Comparison of ENCODE assay signal across 1 cellular context in the genomic region with DNA sequence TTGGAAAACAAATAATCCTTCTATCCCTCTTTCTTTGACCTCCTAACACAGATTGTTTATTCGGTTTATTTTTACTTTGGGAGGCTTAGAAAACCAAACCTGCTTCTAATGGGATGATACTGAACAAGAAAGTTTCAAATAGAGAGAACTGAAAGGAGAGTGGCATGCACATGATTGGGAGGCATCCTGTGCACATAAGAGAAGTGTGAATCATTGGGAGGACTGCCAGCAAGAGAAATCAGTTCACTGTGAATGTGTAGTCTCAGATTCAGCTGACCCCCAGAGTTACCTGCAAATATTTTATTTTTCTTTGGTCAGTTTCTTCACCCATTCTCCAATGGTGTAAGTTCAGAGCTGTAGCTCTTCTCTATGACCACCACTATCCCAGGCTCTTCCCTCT.
TF ChIP-seq lines count a peak whose summit lies in the region.

No MANE protein-coding gene starts in this region.

TF ChIP-seq in GM23338, 12 proteins besides CTCF, POLR2A, EP300 and RAD21 (continued from another document):
- TF ChIP-seq, protein P1, sequence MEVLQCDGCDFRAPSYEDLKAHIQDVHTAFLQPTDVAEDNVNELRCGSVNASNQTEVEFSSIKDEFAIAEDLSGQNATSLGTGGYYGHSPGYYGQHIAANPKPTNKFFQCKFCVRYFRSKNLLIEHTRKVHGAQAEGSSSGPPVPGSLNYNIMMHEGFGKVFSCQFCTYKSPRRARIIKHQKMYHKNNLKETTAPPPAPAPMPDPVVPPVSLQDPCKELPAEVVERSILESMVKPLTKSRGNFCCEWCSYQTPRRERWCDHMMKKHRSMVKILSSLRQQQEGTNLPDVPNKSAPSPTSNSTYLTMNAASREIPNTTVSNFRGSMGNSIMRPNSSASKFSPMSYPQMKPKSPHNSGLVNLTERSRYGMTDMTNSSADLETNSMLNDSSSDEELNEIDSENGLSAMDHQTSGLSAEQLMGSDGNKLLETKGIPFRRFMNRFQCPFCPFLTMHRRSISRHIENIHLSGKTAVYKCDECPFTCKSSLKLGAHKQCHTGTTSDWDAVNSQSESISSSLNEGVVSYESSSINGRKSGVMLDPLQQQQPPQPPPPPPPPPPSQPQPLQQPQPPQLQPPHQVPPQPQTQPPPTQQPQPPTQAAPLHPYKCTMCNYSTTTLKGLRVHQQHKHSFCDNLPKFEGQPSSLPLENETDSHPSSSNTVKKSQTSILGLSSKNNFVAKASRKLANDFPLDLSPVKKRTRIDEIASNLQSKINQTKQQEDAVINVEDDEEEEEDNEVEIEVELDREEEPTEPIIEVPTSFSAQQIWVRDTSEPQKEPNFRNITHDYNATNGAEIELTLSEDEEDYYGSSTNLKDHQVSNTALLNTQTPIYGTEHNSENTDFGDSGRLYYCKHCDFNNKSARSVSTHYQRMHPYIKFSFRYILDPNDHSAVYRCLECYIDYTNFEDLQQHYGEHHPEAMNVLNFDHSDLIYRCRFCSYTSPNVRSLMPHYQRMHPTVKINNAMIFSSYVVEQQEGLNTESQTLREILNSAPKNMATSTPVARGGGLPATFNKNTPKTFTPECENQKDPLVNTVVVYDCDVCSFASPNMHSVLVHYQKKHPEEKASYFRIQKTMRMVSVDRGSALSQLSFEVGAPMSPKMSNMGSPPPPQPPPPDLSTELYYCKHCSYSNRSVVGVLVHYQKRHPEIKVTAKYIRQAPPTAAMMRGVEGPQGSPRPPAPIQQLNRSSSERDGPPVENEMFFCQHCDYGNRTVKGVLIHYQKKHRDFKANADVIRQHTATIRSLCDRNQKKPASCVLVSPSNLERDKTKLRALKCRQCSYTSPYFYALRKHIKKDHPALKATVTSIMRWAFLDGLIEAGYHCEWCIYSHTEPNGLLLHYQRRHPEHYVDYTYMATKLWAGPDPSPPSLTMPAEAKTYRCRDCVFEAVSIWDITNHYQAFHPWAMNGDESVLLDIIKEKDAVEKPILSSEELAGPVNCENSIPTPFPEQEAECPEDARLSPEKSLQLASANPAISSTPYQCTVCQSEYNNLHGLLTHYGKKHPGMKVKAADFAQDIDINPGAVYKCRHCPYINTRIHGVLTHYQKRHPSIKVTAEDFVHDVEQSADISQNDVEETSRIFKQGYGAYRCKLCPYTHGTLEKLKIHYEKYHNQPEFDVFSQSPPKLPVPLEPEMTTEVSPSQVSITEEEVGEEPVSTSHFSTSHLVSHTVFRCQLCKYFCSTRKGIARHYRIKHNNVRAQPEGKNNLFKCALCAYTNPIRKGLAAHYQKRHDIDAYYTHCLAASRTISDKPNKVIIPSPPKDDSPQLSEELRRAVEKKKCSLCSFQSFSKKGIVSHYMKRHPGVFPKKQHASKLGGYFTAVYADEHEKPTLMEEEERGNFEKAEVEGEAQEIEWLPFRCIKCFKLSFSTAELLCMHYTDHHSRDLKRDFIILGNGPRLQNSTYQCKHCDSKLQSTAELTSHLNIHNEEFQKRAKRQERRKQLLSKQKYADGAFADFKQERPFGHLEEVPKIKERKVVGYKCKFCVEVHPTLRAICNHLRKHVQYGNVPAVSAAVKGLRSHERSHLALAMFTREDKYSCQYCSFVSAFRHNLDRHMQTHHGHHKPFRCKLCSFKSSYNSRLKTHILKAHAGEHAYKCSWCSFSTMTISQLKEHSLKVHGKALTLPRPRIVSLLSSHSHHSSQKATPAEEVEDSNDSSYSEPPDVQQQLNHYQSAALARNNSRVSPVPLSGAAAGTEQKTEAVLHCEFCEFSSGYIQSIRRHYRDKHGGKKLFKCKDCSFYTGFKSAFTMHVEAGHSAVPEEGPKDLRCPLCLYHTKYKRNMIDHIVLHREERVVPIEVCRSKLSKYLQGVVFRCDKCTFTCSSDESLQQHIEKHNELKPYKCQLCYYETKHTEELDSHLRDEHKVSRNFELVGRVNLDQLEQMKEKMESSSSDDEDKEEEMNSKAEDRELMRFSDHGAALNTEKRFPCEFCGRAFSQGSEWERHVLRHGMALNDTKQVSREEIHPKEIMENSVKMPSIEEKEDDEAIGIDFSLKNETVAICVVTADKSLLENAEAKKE (CRISPR knock-in tag; IDR thresholded peaks at IDR 0.05), result no peak
- TF ChIP-seq, protein P2, sequence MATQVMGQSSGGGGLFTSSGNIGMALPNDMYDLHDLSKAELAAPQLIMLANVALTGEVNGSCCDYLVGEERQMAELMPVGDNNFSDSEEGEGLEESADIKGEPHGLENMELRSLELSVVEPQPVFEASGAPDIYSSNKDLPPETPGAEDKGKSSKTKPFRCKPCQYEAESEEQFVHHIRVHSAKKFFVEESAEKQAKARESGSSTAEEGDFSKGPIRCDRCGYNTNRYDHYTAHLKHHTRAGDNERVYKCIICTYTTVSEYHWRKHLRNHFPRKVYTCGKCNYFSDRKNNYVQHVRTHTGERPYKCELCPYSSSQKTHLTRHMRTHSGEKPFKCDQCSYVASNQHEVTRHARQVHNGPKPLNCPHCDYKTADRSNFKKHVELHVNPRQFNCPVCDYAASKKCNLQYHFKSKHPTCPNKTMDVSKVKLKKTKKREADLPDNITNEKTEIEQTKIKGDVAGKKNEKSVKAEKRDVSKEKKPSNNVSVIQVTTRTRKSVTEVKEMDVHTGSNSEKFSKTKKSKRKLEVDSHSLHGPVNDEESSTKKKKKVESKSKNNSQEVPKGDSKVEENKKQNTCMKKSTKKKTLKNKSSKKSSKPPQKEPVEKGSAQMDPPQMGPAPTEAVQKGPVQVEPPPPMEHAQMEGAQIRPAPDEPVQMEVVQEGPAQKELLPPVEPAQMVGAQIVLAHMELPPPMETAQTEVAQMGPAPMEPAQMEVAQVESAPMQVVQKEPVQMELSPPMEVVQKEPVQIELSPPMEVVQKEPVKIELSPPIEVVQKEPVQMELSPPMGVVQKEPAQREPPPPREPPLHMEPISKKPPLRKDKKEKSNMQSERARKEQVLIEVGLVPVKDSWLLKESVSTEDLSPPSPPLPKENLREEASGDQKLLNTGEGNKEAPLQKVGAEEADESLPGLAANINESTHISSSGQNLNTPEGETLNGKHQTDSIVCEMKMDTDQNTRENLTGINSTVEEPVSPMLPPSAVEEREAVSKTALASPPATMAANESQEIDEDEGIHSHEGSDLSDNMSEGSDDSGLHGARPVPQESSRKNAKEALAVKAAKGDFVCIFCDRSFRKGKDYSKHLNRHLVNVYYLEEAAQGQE (IDR thresholded peaks at IDR 0.05; ENCODE audit: unreplicated experiment), result no peak
- TF ChIP-seq NANOG (IDR thresholded peaks at IDR 0.05; ENCODE audit: borderline replicate concordance) (no peak), STAT1 (IDR thresholded peaks at IDR 0.05; ENCODE audit: unreplicated experiment) (no peak)
